Comparison of ENCODE assay signal across 9 cellular contexts in genomic region chr9:129606161-129607025, GRCh38. TPM values are rescaled to one million over a fixed set of nuclear protein-coding genes. Genes with fewer than 3 reads are reported as not detected.
DNase-seq lines count a peak whose midpoint lies in the region; ATAC-seq and TF ChIP-seq lines count a peak whose summit lies in the region.
"Had no signal": no experiment of that assay in that cellular context is flagged by ENCODE, and none has a peak within 500 bp of the region (broad histone marks: within the 10 kb centered on the region; RNA-seq: fewer than 3 reads in every experiment).

No MANE protein-coding gene starts in this region.

- no peaks in the 10 kb centered on the region for H3K27me3 ChIP-seq in upper lobe of left lung

- DNase-seq in T-helper 1 cell (no peak), fibroblast of peridontal ligament (ENCODE audit: extremely low read depth) (peak; percentile 38), nephron progenitor cell (no peak), upper lobe of left lung (no peak), GM19240 (ENCODE audit: insufficient read length, low spot score) (no peak)
- no peak for DNase-seq in effector CD4-positive, alpha-beta T cell

- WGBS in upper lobe of left lung, 2 donors = 67 to 77% methylated on average over 14 to 15 of the region's 15 CpGs

- no peak for TF ChIP-seq POLR2A in upper lobe of left lung (IDR thresholded peaks at IDR 0.05)

- peaks cover 2% of the 10 kb centered on the region for H3K36me3 Mint-ChIP-seq in T-helper 1 cell treated with Interleukin-12 subunit alpha and Interleukin-12 subunit beta and Interleukin-4 antibody, amounts not matched to agents 30 μg/mL and 1 μg/mL, for 36 hours (ENCODE audit: low read depth)
- H3K36me3 Mint-ChIP-seq in nephron progenitor cell (ENCODE audit: low read depth) = no peaks in the 10 kb centered on the region

- peak overlapping the region; percentile 62 for H3K27ac Mint-ChIP-seq in T-helper 1 cell treated with Interleukin-12 subunit alpha and Interleukin-12 subunit beta and Interleukin-4 antibody, amounts not matched to agents 30 μg/mL and 1 μg/mL, for 36 hours
- peak overlapping the region; percentile 42 for H3K27ac Mint-ChIP-seq in nephron progenitor cell

- no peaks in the 10 kb centered on the region for H3K9me3 Mint-ChIP-seq in T-helper 1 cell treated with Interleukin-12 subunit alpha and Interleukin-12 subunit beta and Interleukin-4 antibody, amounts not matched to agents 30 μg/mL and 1 μg/mL, for 36 hours
- H3K9me3 Mint-ChIP-seq in nephron progenitor cell = no peaks in the 10 kb centered on the region

- peaks cover 38 to 47% (median 44%) of the 10 kb centered on the region in 4 donors for H3K4me1 ChIP-seq in upper lobe of left lung

- peak in 1 of 4 donors; percentile 59 for TF ChIP-seq EP300 in upper lobe of left lung (IDR thresholded peaks at IDR 0.05)

- H3K9me3 ChIP-seq in upper lobe of left lung = no peaks in the 10 kb centered on the region

- H3K4me1 Mint-ChIP-seq in T-helper 1 cell treated with Interleukin-12 subunit alpha and Interleukin-12 subunit beta and Interleukin-4 antibody, amounts not matched to agents 30 μg/mL and 1 μg/mL, for 36 hours (ENCODE audit: low read depth) = peaks cover 55% of the 10 kb centered on the region
- peaks cover 68% of the 10 kb centered on the region for H3K4me1 Mint-ChIP-seq in nephron progenitor cell

- no peak overlapping the region for H3K4me3 Mint-ChIP-seq in T-helper 1 cell treated with Interleukin-12 subunit alpha and Interleukin-12 subunit beta and Interleukin-4 antibody, amounts not matched to agents 30 μg/mL and 1 μg/mL, for 36 hours
- no peak overlapping the region for H3K4me3 Mint-ChIP-seq in nephron progenitor cell

- peak overlapping the region; percentile 54 to 93 (median 86) for H3K27ac ChIP-seq in upper lobe of left lung

- no peak overlapping the region for H3K4me3 ChIP-seq in upper lobe of left lung

- H3K36me3 ChIP-seq in upper lobe of left lung = no peaks in the 10 kb centered on the region

- TF ChIP-seq CTCF in nephron progenitor cell (IDR thresholded peaks at IDR 0.05) = no peak
- no peak for TF ChIP-seq CTCF in upper lobe of left lung (IDR thresholded peaks at IDR 0.05)

- H3K27me3 Mint-ChIP-seq in T-helper 1 cell treated with Interleukin-12 subunit alpha and Interleukin-12 subunit beta and Interleukin-4 antibody, amounts not matched to agents 30 μg/mL and 1 μg/mL, for 36 hours (ENCODE audit: low read depth) = no peaks in the 10 kb centered on the region
- H3K27me3 Mint-ChIP-seq in nephron progenitor cell (ENCODE audit: low read depth, poor library complexity) = peaks cover 6% of the 10 kb centered on the region

- ATAC-seq in upper lobe of left lung (ENCODE audit: low FRiP score in 2 of 2) = no peak
- ATAC-seq in GM19455 (IDR thresholded peaks at IDR 0.05; ENCODE audit: unreplicated experiment) = no peak

RNA-seq across cellular contexts. Expression of gene C9orf50, which starts 14.5 kb away (rescaled TPM):
- total RNA-seq in upper lobe of left lung = not detected
- total RNA-seq: G401 had no signal

RNA-seq across cellular contexts. Expression of gene NTMT1, which starts 19.6 kb away (rescaled TPM):
- 10 to 100 TPM; 15.0 to 37.7 (median 23.6) TPM for total RNA-seq in upper lobe of left lung

RNA-seq across cellular contexts. Expression of gene ASB6, which starts 35.6 kb away (rescaled TPM):
- 10 to 100 TPM; 15.4 to 51.3 (median 21.9) TPM for total RNA-seq in upper lobe of left lung

RNA-seq across cellular contexts. Expression of gene PRRX2, which starts 59.1 kb away (rescaled TPM):
- 1 to 10 TPM in 2 of 6 donors, under 1 TPM in 1, not detected in 3; 0.61 to 5.8 (median 1.3) TPM for total RNA-seq in upper lobe of left lung
- total RNA-seq: G401 had no signal
